Comparison of ENCODE assay signal across 11 cellular contexts in the genomic region with DNA sequence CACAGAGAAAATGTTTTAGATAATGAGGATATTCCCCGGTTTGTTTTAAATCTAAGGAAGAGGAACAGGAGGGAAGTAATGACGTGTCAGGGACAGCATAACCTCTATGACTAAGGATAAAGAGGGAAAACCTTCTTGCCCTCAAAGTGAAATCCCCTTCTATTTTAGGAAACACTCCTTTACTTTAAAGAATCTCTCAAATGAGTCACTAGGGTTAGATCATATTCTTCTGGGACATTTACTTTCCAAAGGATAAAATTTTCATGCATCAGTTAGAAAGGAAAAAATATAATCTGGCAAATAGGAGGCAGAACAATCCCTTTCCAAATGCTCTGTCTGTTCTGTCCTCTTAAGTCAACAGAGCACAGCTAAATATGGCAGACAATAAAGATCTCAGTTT. TPM values are rescaled to one million over a fixed set of nuclear protein-coding genes. Genes with fewer than 3 reads are reported as not detected.
DNase-seq lines count a peak whose midpoint lies in the region; ATAC-seq and TF ChIP-seq lines count a peak whose summit lies in the region.
"Had no signal": no experiment of that assay in that cellular context is flagged by ENCODE, and none has a peak within 500 bp of the region (broad histone marks: within the 10 kb centered on the region; RNA-seq: fewer than 3 reads in every experiment).

No MANE protein-coding gene starts in this region.

- ATAC-seq in gastrocnemius medialis (peak; percentile 60 to 79), GM19397 (IDR thresholded peaks at IDR 0.05; ENCODE audit: unreplicated experiment) (no peak), HG03280 (IDR thresholded peaks at IDR 0.05; ENCODE audit: unreplicated experiment) (no peak)

- CTCF ChIA-PET in RWPE1 (lab: Yijun Ruan, JAX) = no interaction called here

- POLR2A ChIA-PET in RWPE1 (lab: Yijun Ruan, JAX; ENCODE audit: low non-redundant PET) = no interaction called here

- H3K9me3 ChIP-seq in gastrocnemius medialis = peaks cover 0 to 4% (median 0%) of the 10 kb centered on the region in 3 donors

- peak; percentile 11 for DNase-seq in GM12865 (ENCODE audit: low read depth)
- DNase-seq in RWPE1 (ENCODE audit: low spot score) = peak; percentile 64
- DNase-seq in fibroblast of mammary gland (ENCODE audit: low read depth) = peak; percentile 93
- no peak for DNase-seq in gastrocnemius medialis
- DNase-seq in NCI-H1930 (lab: John Stamatoyannopoulos, UW) = no peak
- DNase-seq in NCI-H2196 treated with DMSO at 0.1 percent for 48 hours (lab: John Stamatoyannopoulos, UW; ENCODE audit: unreplicated experiment) = no peak
- DNase-seq: GDM1, left cardiac atrium, NCI-H748 treated with DMSO at 0.1 percent for 48 hours had no signal

- no peaks in the 10 kb centered on the region for H3K36me3 ChIP-seq in gastrocnemius medialis

- TF ChIP-seq CTCF in GM12865 (IDR thresholded peaks at IDR 0.05; ENCODE audit: insufficient read depth, low read depth, low read length, missing control alignments) (no peak), RWPE1 (conservative IDR thresholded peaks at IDR 0.05; ENCODE audit: low read depth) (no peak), fibroblast of mammary gland (conservative IDR thresholded peaks at IDR 0.05; ENCODE audit: control insufficient read depth, insufficient read depth, low read depth, low read length) (no peak), gastrocnemius medialis (IDR thresholded peaks at IDR 0.05 in 4 of 5, conservative IDR thresholded peaks at IDR 0.05 in 1 of 5) (no peak)

- TF ChIP-seq POLR2A in gastrocnemius medialis (IDR thresholded peaks at IDR 0.05) = no peak

- no peak overlapping the region for H3K27ac ChIP-seq in RWPE1
- peak overlapping the region in 1 of 4 donors; percentile 18 for H3K27ac ChIP-seq in gastrocnemius medialis

- peaks cover 0 to 4% of the 10 kb centered on the region in 2 donors for H3K4me1 ChIP-seq in gastrocnemius medialis

- H3K27me3 ChIP-seq in gastrocnemius medialis = no peaks in the 10 kb centered on the region

- in situ Hi-C loops in gastrocnemius medialis (cut with MboI; ENCODE audit: low sequenced_read_pairs in 4 of 4) = no loop called here

- H3K4me3 ChIP-seq in GM12865 (ENCODE audit: low read depth, low read length) = no peak overlapping the region
- no peak overlapping the region for H3K4me3 ChIP-seq in fibroblast of mammary gland (ENCODE audit: control insufficient read depth, low read depth, low read length)
- H3K4me3 ChIP-seq in gastrocnemius medialis = no peak overlapping the region

- intact Hi-C loops in gastrocnemius medialis (cut with DNase I; ENCODE audit: low total_unique reads) = no loop called here

RNA-seq across cellular contexts. Expression of gene UBE2E2, which starts 43.2 kb away (rescaled TPM):
- total RNA-seq in gastrocnemius medialis = 10 to 100 TPM in 3 of 4 donors, 1 to 10 TPM in 1; 7.9 to 44.7 (median 26.6) TPM

Comparison
In these comparisons a context has a peak if more than half of its experiments do, and no peak if none do; other contexts are left out.
1. DNase-seq: peak in GM12865 (single experiment), RWPE1 (single experiment) and fibroblast of mammary gland (single experiment); none in gastrocnemius medialis (0 of 2), NCI-H1930 (0 of 2) and NCI-H2196 treated with DMSO at 0.1 percent for 48 hours (single experiment).
2. ATAC-seq: peak in gastrocnemius medialis (2 of 2); none in GM19397 (single experiment) and HG03280 (single experiment).